ENCODE assay signal across 9 cellular contexts in genomic region chr12:87866602-87867292, GRCh38.
DNase-seq lines count a peak whose midpoint lies in the region; ATAC-seq, FAIRE-seq and TF ChIP-seq lines count a peak whose summit lies in the region.
"Had no signal": no experiment of that assay in that cellular context is flagged by ENCODE, and none has a peak within 500 bp of the region (broad histone marks: within the 10 kb centered on the region; RNA-seq: fewer than 3 reads in every experiment).

No MANE protein-coding gene starts in this region.

- TF ChIP-seq CTCF in D721Med (IDR thresholded peaks at IDR 0.05; ENCODE audit: insufficient read depth, missing control alignments): peak; percentile 38

- H3K9me3 Mint-ChIP-seq in stimulated activated effector memory CD8-positive, alpha-beta T cell treated with anti-CD3 and anti-CD28 coated beads, Interleukin-12 subunit alpha, Interleukin-12 subunit beta, amount 100 ng/mL, for 72 hours: no peaks in the 10 kb centered on the region
- H3K9me3 Mint-ChIP-seq: activated B cell treated with CpG ODN at 0.5 μM for 24 hours had no signal

- H3K36me3 Mint-ChIP-seq in stimulated activated effector memory CD8-positive, alpha-beta T cell treated with anti-CD3 and anti-CD28 coated beads, Interleukin-12 subunit alpha, Interleukin-12 subunit beta, amount 100 ng/mL, for 72 hours: no peaks in the 10 kb centered on the region

- H3K27ac Mint-ChIP-seq in stimulated activated effector memory CD8-positive, alpha-beta T cell treated with anti-CD3 and anti-CD28 coated beads, Interleukin-12 subunit alpha, Interleukin-12 subunit beta, amount 100 ng/mL, for 72 hours: no peak overlapping the region
- H3K27ac Mint-ChIP-seq: activated B cell treated with CpG ODN at 0.5 μM for 24 hours had no signal

- no peak for FAIRE-seq in D721Med (lab: Jason Lieb, UNC)

- no peak for DNase-seq in D721Med (ENCODE audit: insufficient read length, low spot score)
- peak; percentile 50 for DNase-seq in NCI-H748 (lab: John Stamatoyannopoulos, UW; ENCODE audit: unreplicated experiment)
- peak; percentile 10 for DNase-seq in fibroblast of the conjunctiva (ENCODE audit: low read depth)
- no peak for DNase-seq in stimulated activated effector memory CD8-positive, alpha-beta T cell treated with anti-CD3 and anti-CD28 coated beads, Interleukin-12 subunit alpha, Interleukin-12 subunit beta, amount 100 ng/mL, for 72 hours (ENCODE audit: low spot score in 2 of 2)
- DNase-seq in NCI-H187 treated with DMSO at 0.1 percent for 48 hours (lab: John Stamatoyannopoulos, UW): no peak
- DNase-seq in HuH-7 (ENCODE audit: low spot score): no peak
- DNase-seq: activated B cell treated with CpG ODN at 0.5 μM for 24 hours had no signal

- H3K4me3 Mint-ChIP-seq in stimulated activated effector memory CD8-positive, alpha-beta T cell treated with anti-CD3 and anti-CD28 coated beads, Interleukin-12 subunit alpha, Interleukin-12 subunit beta, amount 100 ng/mL, for 72 hours: no peak overlapping the region
- H3K4me3 Mint-ChIP-seq: activated B cell treated with CpG ODN at 0.5 μM for 24 hours had no signal

- ATAC-seq in GM21526 (IDR thresholded peaks at IDR 0.05; ENCODE audit: low FRiP score, unreplicated experiment): peak; percentile 60
- ATAC-seq in stimulated activated effector memory CD8-positive, alpha-beta T cell treated with anti-CD3 and anti-CD28 coated beads, Interleukin-12 subunit alpha, Interleukin-12 subunit beta, amount 100 ng/mL, for 72 hours: no peak
- ATAC-seq in HG02678 (IDR thresholded peaks at IDR 0.05; ENCODE audit: unreplicated experiment): no peak

- H3K4me1 Mint-ChIP-seq in stimulated activated effector memory CD8-positive, alpha-beta T cell treated with anti-CD3 and anti-CD28 coated beads, Interleukin-12 subunit alpha, Interleukin-12 subunit beta, amount 100 ng/mL, for 72 hours: no peaks in the 10 kb centered on the region
- H3K4me1 Mint-ChIP-seq: activated B cell treated with CpG ODN at 0.5 μM for 24 hours had no signal

Comparison
In these comparisons a context has a peak if more than half of its experiments do, and no peak if none do; other contexts are left out.
1. DNase-seq: peak in NCI-H748 (single experiment) and fibroblast of the conjunctiva (single experiment); none in D721Med (single experiment), stimulated activated effector memory CD8-positive, alpha-beta T cell treated with anti-CD3 and anti-CD28 coated beads, Interleukin-12 subunit alpha, Interleukin-12 subunit beta, amount 100 ng/mL, for 72 hours (0 of 2), NCI-H187 treated with DMSO at 0.1 percent for 48 hours (single experiment) and HuH-7 (single experiment).